1 cellular context compared by ENCODE assay signal in genomic region chr4:148196168-148196567, GRCh38.
TF ChIP-seq lines count a peak whose summit lies in the region.

No MANE protein-coding gene starts in this region.

TF ChIP-seq in HEK293, 187 proteins besides CTCF, POLR2A, EP300 and RAD21 (continued from another document and continues in another):
- TF ChIP-seq ZNF426 (tag by site-specific recombination; IDR thresholded peaks at IDR 0.05), result no peak
- TF ChIP-seq ZNF184 (tag by site-specific recombination; IDR thresholded peaks at IDR 0.05), result peak; percentile 72; the same call in 1 of the 2 replicates
- peak; percentile 97 for TF ChIP-seq SP7 (tag by site-specific recombination; IDR thresholded peaks at IDR 0.05)
- no peak for TF ChIP-seq PBX3 (CRISPR knock-in tag; IDR thresholded peaks at IDR 0.05)
- TF ChIP-seq GFI1B (tag by site-specific recombination; IDR thresholded peaks at IDR 0.05), result peak; percentile 94
- peak; percentile 52; the same call in 1 of the 2 replicates for TF ChIP-seq ZNF398 (tag by site-specific recombination; IDR thresholded peaks at IDR 0.05)
- no peak for TF ChIP-seq ZNF292 (tag by site-specific recombination; IDR thresholded peaks at IDR 0.05; ENCODE audit: borderline replicate concordance, low read depth)
- peak; percentile 75; the same call in 1 of the 2 replicates for TF ChIP-seq ZNF324 (tag by site-specific recombination; IDR thresholded peaks at IDR 0.05)
- 0 out of 2 replicates have a peak, but pooled peaks have one; percentile 21 for TF ChIP-seq ZBTB21 (tag by site-specific recombination; IDR thresholded peaks at IDR 0.05)
- no peak for TF ChIP-seq ZBTB1 (tag by site-specific recombination; IDR thresholded peaks at IDR 0.05)
- peak; percentile 53; the same call in 1 of the 2 replicates for TF ChIP-seq KLF9 (tag by site-specific recombination; IDR thresholded peaks at IDR 0.05; ENCODE audit: low read depth)
- TF ChIP-seq ZSCAN23 (tag by site-specific recombination; IDR thresholded peaks at IDR 0.05), result peak; percentile 83; the same call in 1 of the 2 replicates
- TF ChIP-seq ZNF48 (tag by site-specific recombination; IDR thresholded peaks at IDR 0.05), result no peak
- peak; percentile 66; the same call in 1 of the 2 replicates for TF ChIP-seq BCL11A (tag by site-specific recombination; IDR thresholded peaks at IDR 0.05; ENCODE audit: low read depth)
- no peak for TF ChIP-seq ZNF623 (tag by site-specific recombination; IDR thresholded peaks at IDR 0.05)
- peak; percentile 79 for TF ChIP-seq WT1 (tag by site-specific recombination; IDR thresholded peaks at IDR 0.05)
- no peak for TF ChIP-seq AEBP2 (tag by site-specific recombination; IDR thresholded peaks at IDR 0.05; ENCODE audit: borderline replicate concordance)
- TF ChIP-seq SP3 (tag by site-specific recombination; IDR thresholded peaks at IDR 0.05), result no peak
- 0 out of 2 replicates have a peak, but pooled peaks have one; percentile 67 for TF ChIP-seq ZNF792 (tag by site-specific recombination; IDR thresholded peaks at IDR 0.05)
- no peak for TF ChIP-seq ZNF26 (tag by site-specific recombination; IDR thresholded peaks at IDR 0.05)
- TF ChIP-seq ZNF223 (tag by site-specific recombination; IDR thresholded peaks at IDR 0.05), result no peak
- TF ChIP-seq EGR2 (tag by site-specific recombination; IDR thresholded peaks at IDR 0.05; ENCODE audit: low read depth), result peak; percentile 67
- TF ChIP-seq ZNF10 (tag by site-specific recombination; IDR thresholded peaks at IDR 0.05), result peak; percentile 90
- TF ChIP-seq ZNF221 (tag by site-specific recombination; IDR thresholded peaks at IDR 0.05; ENCODE audit: borderline replicate concordance), result no peak
- TF ChIP-seq ZNF202 (tag by site-specific recombination; IDR thresholded peaks at IDR 0.05; ENCODE audit: borderline replicate concordance), result no peak
- peak; percentile 61 for TF ChIP-seq PRDM4 (tag by site-specific recombination; IDR thresholded peaks at IDR 0.05)
- no peak for TF ChIP-seq ZNF768 (tag by site-specific recombination; IDR thresholded peaks at IDR 0.05)
- TF ChIP-seq ZXDB (tag by site-specific recombination; IDR thresholded peaks at IDR 0.05), result peak; percentile 88
- peak; percentile 84 for TF ChIP-seq ZNF366 (tag by site-specific recombination; conservative IDR thresholded peaks at IDR 0.05)
- TF ChIP-seq ZNF501 (tag by site-specific recombination; IDR thresholded peaks at IDR 0.05), result peak; percentile 49; the same call in 1 of the 2 replicates
- TF ChIP-seq ZNF114 (tag by site-specific recombination; IDR thresholded peaks at IDR 0.05), result no peak
- TF ChIP-seq ZFP69B (tag by site-specific recombination; IDR thresholded peaks at IDR 0.05), result peak; percentile 60; the same call in 1 of the 2 replicates
- peak; percentile 80; the same call in 1 of the 2 replicates for TF ChIP-seq ZNF394 (tag by site-specific recombination; IDR thresholded peaks at IDR 0.05; ENCODE audit: borderline replicate concordance)
- TF ChIP-seq ZNF423 (tag by site-specific recombination; IDR thresholded peaks at IDR 0.05), result 0 out of 2 replicates have a peak, but pooled peaks have one; percentile 24
- TF ChIP-seq OSR2 (tag by site-specific recombination; IDR thresholded peaks at IDR 0.05), result peak; percentile 94
- no peak for TF ChIP-seq ZNF416 (tag by site-specific recombination; IDR thresholded peaks at IDR 0.05)
- TF ChIP-seq ZNF341 (tag by site-specific recombination; IDR thresholded peaks at IDR 0.05; ENCODE audit: low read depth), result no peak
- TF ChIP-seq ZNF600 (tag by site-specific recombination; IDR thresholded peaks at IDR 0.05), result 0 out of 2 replicates have a peak, but pooled peaks have one; percentile 35
- TF ChIP-seq ZNF354C (tag by site-specific recombination; IDR thresholded peaks at IDR 0.05; ENCODE audit: borderline replicate concordance, low read depth), result no peak
- TF ChIP-seq, protein P1, sequence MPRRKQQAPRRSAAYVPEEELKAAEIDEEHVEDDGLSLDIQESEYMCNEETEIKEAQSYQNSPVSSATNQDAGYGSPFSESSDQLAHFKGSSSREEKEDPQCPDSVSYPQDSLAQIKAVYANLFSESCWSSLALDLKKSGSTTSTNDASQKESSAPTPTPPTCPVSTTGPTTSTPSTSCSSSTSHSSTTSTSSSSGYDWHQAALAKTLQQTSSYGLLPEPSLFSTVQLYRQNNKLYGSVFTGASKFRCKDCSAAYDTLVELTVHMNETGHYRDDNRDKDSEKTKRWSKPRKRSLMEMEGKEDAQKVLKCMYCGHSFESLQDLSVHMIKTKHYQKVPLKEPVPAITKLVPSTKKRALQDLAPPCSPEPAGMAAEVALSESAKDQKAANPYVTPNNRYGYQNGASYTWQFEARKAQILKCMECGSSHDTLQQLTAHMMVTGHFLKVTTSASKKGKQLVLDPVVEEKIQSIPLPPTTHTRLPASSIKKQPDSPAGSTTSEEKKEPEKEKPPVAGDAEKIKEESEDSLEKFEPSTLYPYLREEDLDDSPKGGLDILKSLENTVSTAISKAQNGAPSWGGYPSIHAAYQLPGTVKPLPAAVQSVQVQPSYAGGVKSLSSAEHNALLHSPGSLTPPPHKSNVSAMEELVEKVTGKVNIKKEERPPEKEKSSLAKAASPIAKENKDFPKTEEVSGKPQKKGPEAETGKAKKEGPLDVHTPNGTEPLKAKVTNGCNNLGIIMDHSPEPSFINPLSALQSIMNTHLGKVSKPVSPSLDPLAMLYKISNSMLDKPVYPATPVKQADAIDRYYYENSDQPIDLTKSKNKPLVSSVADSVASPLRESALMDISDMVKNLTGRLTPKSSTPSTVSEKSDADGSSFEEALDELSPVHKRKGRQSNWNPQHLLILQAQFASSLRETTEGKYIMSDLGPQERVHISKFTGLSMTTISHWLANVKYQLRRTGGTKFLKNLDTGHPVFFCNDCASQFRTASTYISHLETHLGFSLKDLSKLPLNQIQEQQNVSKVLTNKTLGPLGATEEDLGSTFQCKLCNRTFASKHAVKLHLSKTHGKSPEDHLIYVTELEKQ (tag by site-specific recombination; IDR thresholded peaks at IDR 0.05; ENCODE audit: borderline replicate concordance), result peak; percentile 61; the same call in 1 of the 2 replicates
- TF ChIP-seq BCL6B (tag by site-specific recombination; IDR thresholded peaks at IDR 0.05), result no peak
- TF ChIP-seq ZNF529 (tag by site-specific recombination; IDR thresholded peaks at IDR 0.05; ENCODE audit: insufficient replicate concordance), result no peak
- peak; percentile 66; the same call in 1 of the 2 replicates for TF ChIP-seq ZNF561 (tag by site-specific recombination; IDR thresholded peaks at IDR 0.05; ENCODE audit: borderline replicate concordance)
- TF ChIP-seq ZFHX2 (tag by site-specific recombination; conservative IDR thresholded peaks at IDR 0.05), result 0 out of 2 replicates have a peak, but pooled peaks have one; percentile 36
- TF ChIP-seq ZNF274 (IDR thresholded peaks at IDR 0.05; ENCODE audit: low read length), result no peak
- TF ChIP-seq ZNF274 (tag by site-specific recombination; IDR thresholded peaks at IDR 0.05; ENCODE audit: borderline replicate concordance), result no peak
- TF ChIP-seq ZNF404 (tag by site-specific recombination; IDR thresholded peaks at IDR 0.05), result no peak
- TF ChIP-seq ZNF24 (tag by site-specific recombination; IDR thresholded peaks at IDR 0.05), result peak; percentile 80; the same call in 1 of the 2 replicates
- TF ChIP-seq PRDM10 (tag by site-specific recombination; IDR thresholded peaks at IDR 0.05), result peak; percentile 79
- no peak for TF ChIP-seq ZNF664 (tag by site-specific recombination; IDR thresholded peaks at IDR 0.05)
